ENCODE assay signal across 15 cellular contexts in the genomic region with DNA sequence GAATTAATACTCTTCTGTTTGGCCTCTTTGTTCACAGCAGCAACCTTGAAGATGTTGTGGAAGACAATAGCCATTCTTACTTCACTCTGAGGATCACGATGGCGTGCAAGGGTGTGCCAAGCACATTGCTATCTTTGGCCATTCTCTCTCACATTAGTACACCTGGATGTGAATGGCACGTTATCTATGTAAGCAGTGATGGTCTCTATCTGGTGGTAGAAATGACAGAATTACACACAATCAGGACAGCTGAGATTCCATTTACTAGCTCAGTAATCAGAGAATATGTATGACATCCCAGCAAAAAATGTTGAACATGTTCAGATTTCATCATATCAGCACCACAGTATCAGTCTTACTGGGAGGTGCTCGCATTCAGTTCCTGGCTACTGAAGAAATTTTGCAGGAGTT.
DNase-seq lines count a peak whose midpoint lies in the region; ATAC-seq and TF ChIP-seq lines count a peak whose summit lies in the region.
"Had no signal": no experiment of that assay in that cellular context is flagged by ENCODE, and none has a peak within 500 bp of the region (broad histone marks: within the 10 kb centered on the region; RNA-seq: fewer than 3 reads in every experiment).

No MANE protein-coding gene starts in this region.

- TF ChIP-seq CTCF in HFFc6 (IDR thresholded peaks at IDR 0.05) (no peak), chondrocyte (IDR thresholded peaks at IDR 0.05) (no peak), spleen (IDR thresholded peaks at IDR 0.05 in 8 of 11, conservative IDR thresholded peaks at IDR 0.05 in 3 of 11) (no peak)
- no peak for TF ChIP-seq CTCF in CD8-positive, alpha-beta T cell (IDR thresholded peaks at IDR 0.05)

- no peaks in the 10 kb centered on the region for H3K9me3 ChIP-seq in spleen
- H3K9me3 ChIP-seq in CD8-positive, alpha-beta T cell (ENCODE audit: low read length), result no peaks in the 10 kb centered on the region
- H3K9me3 ChIP-seq: Peyer's patch had no signal

- intact Hi-C loops in spleen (cut with DNase I; ENCODE audit: low total_unique reads), result no loop called here
- intact Hi-C loops in CD8-positive, alpha-beta T cell (cut with DNase I, micrococcal nuclease), result no loop called here

- DNase-seq in AG08396 (ENCODE audit: low spot score) (peak; percentile 20), HFFc6 (peak; percentile 4), chondrocyte (ENCODE audit: low spot score) (no peak), midbrain (lab: John Stamatoyannopoulos, UW) (peak; percentile 24), spleen (no peak)
- no peak for DNase-seq in stimulated activated naive CD4-positive, alpha-beta T cell (lab: John Stamatoyannopoulos, UW)
- DNase-seq in activated effector memory CD4-positive, alpha-beta T cell treated with anti-CD3 and anti-CD28 coated beads, Interleukin-2, amount 50 U/mL, for 16 hours, result no peak
- no peak for DNase-seq in CD8-positive, alpha-beta T cell
- DNase-seq: CD4-positive, alpha-beta memory T cell; Peyer's patch; posterior cingulate gyrus; stimulated activated CD4-positive, alpha-beta T cell treated with anti-CD3 and anti-CD28 coated beads, Interleukin-2, amount 100 ng/mL, for 24 hours had no signal

- TF ChIP-seq POLR2A in spleen (IDR thresholded peaks at IDR 0.05), result no peak

- H3K36me3 Mint-ChIP-seq in HFFc6 (ENCODE audit: low read depth), result no peaks in the 10 kb centered on the region
- H3K36me3 Mint-ChIP-seq in chondrocyte (ENCODE audit: low read depth), result no peaks in the 10 kb centered on the region
- no peaks in the 10 kb centered on the region for H3K36me3 Mint-ChIP-seq in CD8-positive, alpha-beta T cell
- H3K36me3 Mint-ChIP-seq: activated naive CD4-positive, alpha-beta T cell treated with anti-CD3 and anti-CD28 coated beads, Interleukin-2, amount 50 U/mL, for 72 hours; CD4-positive, alpha-beta memory T cell; memory B cell; stimulated activated effector memory CD8-positive, alpha-beta T cell treated with anti-CD3 and anti-CD28 coated beads, Interleukin-12 subunit alpha, Interleukin-12 subunit beta, amount 100 ng/mL, for 72 hours had no signal

- CTCF ChIA-PET in CD8-positive, alpha-beta T cell (lab: Charles Lee), result no interaction called here

- H3K27ac ChIP-seq in spleen, result no peak overlapping the region
- H3K27ac ChIP-seq in CD8-positive, alpha-beta T cell (ENCODE audit: low read depth, low read length), result no peak overlapping the region
- H3K27ac ChIP-seq: Peyer's patch had no signal

- WGBS in spleen, 5 donors, result 85 to 94% (median 88%) methylated on average over 4 of the region's 4 CpGs

- POLR2A ChIA-PET in CD8-positive, alpha-beta T cell (lab: Charles Lee), result no interaction called here

- H3K36me3 ChIP-seq in spleen, result no peaks in the 10 kb centered on the region
- H3K36me3 ChIP-seq in CD8-positive, alpha-beta T cell (ENCODE audit: insufficient read depth, low read length), result no peaks in the 10 kb centered on the region
- H3K36me3 ChIP-seq: Peyer's patch had no signal

- no peaks in the 10 kb centered on the region for H3K4me1 ChIP-seq in spleen
- H3K4me1 ChIP-seq in CD8-positive, alpha-beta T cell (ENCODE audit: insufficient read depth, low read length), result no peaks in the 10 kb centered on the region
- H3K4me1 ChIP-seq: Peyer's patch had no signal

- H3K27me3 Mint-ChIP-seq in HFFc6 (ENCODE audit: insufficient read depth) (no peaks in the 10 kb centered on the region), chondrocyte (ENCODE audit: low read depth) (no peaks in the 10 kb centered on the region)
- no peaks in the 10 kb centered on the region for H3K27me3 Mint-ChIP-seq in CD8-positive, alpha-beta T cell (ENCODE audit: low read depth)

- H3K4me1 Mint-ChIP-seq in HFFc6 (ENCODE audit: low read depth) (peaks cover 4% of the 10 kb centered on the region; the same call in 1 of the 2 replicates), chondrocyte (ENCODE audit: low read depth) (peaks cover 22% of the 10 kb centered on the region)
- H3K4me1 Mint-ChIP-seq in CD8-positive, alpha-beta T cell (ENCODE audit: low read depth), result no peaks in the 10 kb centered on the region
- H3K4me1 Mint-ChIP-seq: CD4-positive, alpha-beta memory T cell; memory B cell; stimulated activated effector memory CD8-positive, alpha-beta T cell treated with anti-CD3 and anti-CD28 coated beads, Interleukin-12 subunit alpha, Interleukin-12 subunit beta, amount 100 ng/mL, for 72 hours had no signal

- no peaks in the 10 kb centered on the region for H3K9me3 Mint-ChIP-seq in HFFc6
- no peaks in the 10 kb centered on the region for H3K9me3 Mint-ChIP-seq in chondrocyte (ENCODE audit: low read depth)
- H3K9me3 Mint-ChIP-seq in CD8-positive, alpha-beta T cell, result no peaks in the 10 kb centered on the region
- H3K9me3 Mint-ChIP-seq: activated naive CD4-positive, alpha-beta T cell treated with anti-CD3 and anti-CD28 coated beads, Interleukin-2, amount 50 U/mL, for 72 hours; CD4-positive, alpha-beta memory T cell; memory B cell; stimulated activated effector memory CD8-positive, alpha-beta T cell treated with anti-CD3 and anti-CD28 coated beads, Interleukin-12 subunit alpha, Interleukin-12 subunit beta, amount 100 ng/mL, for 72 hours had no signal

- H3K4me3 ChIP-seq in spleen, result no peak overlapping the region
- no peak overlapping the region for H3K4me3 ChIP-seq in CD8-positive, alpha-beta T cell (ENCODE audit: low read depth, low read length)
- H3K4me3 ChIP-seq: Peyer's patch had no signal

- H3K27ac Mint-ChIP-seq in HFFc6, result no peak overlapping the region
- H3K27ac Mint-ChIP-seq in chondrocyte (ENCODE audit: unreplicated experiment), result peak overlapping the region; percentile 22
- no peak overlapping the region for H3K27ac Mint-ChIP-seq in CD8-positive, alpha-beta T cell
- H3K27ac Mint-ChIP-seq: activated naive CD4-positive, alpha-beta T cell treated with anti-CD3 and anti-CD28 coated beads, Interleukin-2, amount 50 U/mL, for 72 hours; CD4-positive, alpha-beta memory T cell; memory B cell; stimulated activated effector memory CD8-positive, alpha-beta T cell treated with anti-CD3 and anti-CD28 coated beads, Interleukin-12 subunit alpha, Interleukin-12 subunit beta, amount 100 ng/mL, for 72 hours had no signal

- H3K4me3 Mint-ChIP-seq in HFFc6 (no peak overlapping the region), chondrocyte (ENCODE audit: unreplicated experiment) (no peak overlapping the region)
- H3K4me3 Mint-ChIP-seq in CD8-positive, alpha-beta T cell, result no peak overlapping the region
- H3K4me3 Mint-ChIP-seq: CD4-positive, alpha-beta memory T cell; memory B cell; stimulated activated effector memory CD8-positive, alpha-beta T cell treated with anti-CD3 and anti-CD28 coated beads, Interleukin-12 subunit alpha, Interleukin-12 subunit beta, amount 100 ng/mL, for 72 hours had no signal

- no peaks in the 10 kb centered on the region for H3K27me3 ChIP-seq in spleen (replicated peaks in 1 of 7)
- H3K27me3 ChIP-seq in CD8-positive, alpha-beta T cell (ENCODE audit: insufficient read depth, low read length), result no peaks in the 10 kb centered on the region
- H3K27me3 ChIP-seq: Peyer's patch had no signal

- no peak for ATAC-seq in CD8-positive, alpha-beta T cell
- ATAC-seq: stimulated activated effector memory CD8-positive, alpha-beta T cell treated with anti-CD3 and anti-CD28 coated beads, Interleukin-12 subunit alpha, Interleukin-12 subunit beta, amount 100 ng/mL, for 72 hours had no signal

Comparison
In these comparisons a context has a peak if more than half of its experiments do, and no peak if none do; other contexts are left out.
1. DNase-seq: peak in AG08396 (single experiment), HFFc6 (single experiment) and midbrain (single experiment); none in chondrocyte (single experiment), spleen (single experiment), stimulated activated naive CD4-positive, alpha-beta T cell (0 of 6), activated effector memory CD4-positive, alpha-beta T cell treated with anti-CD3 and anti-CD28 coated beads, Interleukin-2, amount 50 U/mL, for 16 hours (single experiment) and CD8-positive, alpha-beta T cell (0 of 7).